In the genomic region with DNA sequence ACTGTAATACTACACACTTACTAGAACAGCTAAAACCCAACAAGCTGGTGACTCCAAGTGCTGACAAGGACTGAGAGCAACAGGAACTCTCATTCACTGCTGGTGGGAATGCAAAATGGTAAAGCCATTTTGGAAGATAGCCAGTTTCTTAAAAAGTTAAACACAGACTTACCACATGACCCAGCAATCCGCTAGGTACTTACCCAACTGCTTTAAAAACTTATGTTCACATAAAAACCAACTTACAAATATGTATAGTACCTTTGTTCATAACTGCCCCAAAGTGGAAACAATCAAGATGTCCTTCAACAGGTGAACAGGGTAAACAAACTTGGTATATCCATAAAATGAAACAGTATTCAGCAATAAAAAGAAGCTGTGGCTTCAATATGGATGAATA, we compare ENCODE assay signal across 26 cellular contexts.
"Had no signal": no experiment of that assay in that cellular context is flagged by ENCODE, and none has a peak within 500 bp of the region (broad histone marks: within the 10 kb centered on the region; RNA-seq: fewer than 3 reads in every experiment).

No MANE protein-coding gene starts in this region.

- H3K4me2 ChIP-seq: smooth muscle cell had no signal

- DNase-seq: hypothalamus; immature natural killer cell; kidney; left colon; left lung; lower lobe of right lung; mammary epithelial cell; mesenchymal stem cell; naive thymus-derived CD8-positive, alpha-beta T cell; nucleus accumbens; pancreas; posterior cingulate gyrus; retina; right cardiac atrium; stimulated activated CD4-positive, alpha-beta T cell treated with anti-CD3 and anti-CD28 coated beads, Interleukin-1b, Interleukin-23, amount 100 ng/mL, for 48 hours; stimulated activated CD4-positive, alpha-beta T cell treated with anti-CD3 and anti-CD28 coated beads, Interleukin-2, amount 100 ng/mL, for 48 hours; stimulated activated CD4-positive, alpha-beta T cell treated with anti-CD3 and anti-CD28 coated beads, Interleukin-4, amount 100 ng/mL, for 4 hours; stimulated activated CD8-positive, alpha-beta memory T cell treated with anti-CD3 and anti-CD28 coated beads, Interleukin-4, amount 100 ng/mL, for 48 hours; stimulated activated naive CD4-positive, alpha-beta T cell treated with Interleukin-2 at 50 U/mL for 16 hours; stimulated activated naive CD8-positive, alpha-beta T cell treated with anti-CD3 and anti-CD28 coated beads, Interleukin-15, amount 100 ng/mL, for 72 hours; substantia nigra; uterus had no signal

- ATAC-seq: left colon; left lung; lower lobe of right lung; naive thymus-derived CD8-positive, alpha-beta T cell; pancreas; right cardiac atrium; stimulated activated memory B cell treated with anti-CD40 and anti-IgM and Interleukin-4, amounts not matched to agents 10 μg/mL and 1 μg/mL and 100 μg/mL, for 72 hours; stimulated activated naive CD8-positive, alpha-beta T cell treated with anti-CD3 and anti-CD28 coated beads, Interleukin-15, amount 100 ng/mL, for 72 hours had no signal

- H3K4me1 ChIP-seq: left lung, lower lobe of right lung, pancreas, uterus had no signal

- H3K9me3 ChIP-seq: left lung, lower lobe of right lung, pancreas, prostate gland, tibial nerve, uterus had no signal

- H3K4me3 ChIP-seq: left lung, lower lobe of right lung, pancreas, prostate gland, smooth muscle cell, tibial nerve, uterus had no signal

- H3K36me3 ChIP-seq: left lung, lower lobe of right lung, pancreas, prostate gland, uterus had no signal

- H3K27me3 ChIP-seq: left lung, pancreas, tibial nerve, uterus had no signal

- H3K27ac ChIP-seq: left lung, lower lobe of right lung, pancreas, prostate gland, tibial nerve, uterus had no signal
